ENCODE assay signal across 15 cellular contexts in the genomic region with DNA sequence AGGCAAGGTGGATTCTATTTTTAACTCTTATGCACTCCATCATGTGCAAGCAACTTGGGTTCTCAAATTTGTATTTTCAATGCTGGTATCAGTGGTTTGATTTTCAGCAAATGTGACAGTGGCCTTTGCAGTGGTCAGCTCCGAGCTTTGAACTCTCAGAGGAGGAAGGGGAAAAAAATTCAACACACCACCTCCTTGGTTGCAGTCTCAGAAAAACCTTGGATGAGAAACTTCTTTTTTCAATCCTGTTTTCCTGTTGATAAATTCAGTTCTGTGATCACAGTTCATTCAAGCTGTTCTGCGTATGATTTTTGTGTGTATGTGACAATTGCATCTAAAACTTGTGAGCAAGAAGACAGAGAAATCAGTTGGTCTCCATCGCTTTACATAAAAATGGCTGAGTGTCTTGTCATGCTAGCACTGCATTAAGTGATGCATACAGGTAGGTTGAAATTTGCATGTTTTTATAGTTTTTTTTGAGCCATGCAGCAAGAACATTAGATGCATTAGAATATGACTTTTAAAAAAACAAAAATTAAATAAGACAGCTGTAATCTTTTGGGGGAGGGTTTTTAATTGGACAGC. TPM values are rescaled to one million over a fixed set of nuclear protein-coding genes. Genes with fewer than 3 reads are reported as not detected.
DNase-seq lines count a peak whose midpoint lies in the region; ATAC-seq and TF ChIP-seq lines count a peak whose summit lies in the region.
"Had no signal": no experiment of that assay in that cellular context is flagged by ENCODE, and none has a peak within 500 bp of the region (broad histone marks: within the 10 kb centered on the region; RNA-seq: fewer than 3 reads in every experiment).

No MANE protein-coding gene starts in this region.

- peaks cover 23% of the 10 kb centered on the region for H3K4me1 Mint-ChIP-seq in activated T-cell treated with anti-CD3 and anti-CD28 coated beads, Interleukin-2, amount 50 U/mL, for 72 hours (ENCODE audit: low read depth)
- peaks cover 0 to 14% (median 14%) of the 10 kb centered on the region in 3 donors for H3K4me1 Mint-ChIP-seq in T-cell

- no peaks in the 10 kb centered on the region for H3K36me3 ChIP-seq in vagina

- intact Hi-C loops in vagina (cut with DNase I): no loop called here

- no peaks in the 10 kb centered on the region for H3K27me3 ChIP-seq in layer of hippocampus (ENCODE audit: control insufficient read depth, insufficient read depth, low read length)
- no peaks in the 10 kb centered on the region for H3K27me3 ChIP-seq in vagina

- ATAC-seq in activated T-cell treated with anti-CD3 and anti-CD28 coated beads, Interleukin-2, amount 50 U/mL, for 72 hours (replicated peaks in 1 of 2): no peak
- ATAC-seq in T-cell (replicated peaks in 1 of 4): no peak
- ATAC-seq: HCT116 had no signal

- H3K4me3 Mint-ChIP-seq in activated T-cell treated with anti-CD3 and anti-CD28 coated beads, Interleukin-2, amount 50 U/mL, for 72 hours: peak overlapping the region; percentile 34 to 52
- H3K4me3 Mint-ChIP-seq in T-cell: peak overlapping the region; percentile 56 to 76 (median 71)
- H3K4me3 Mint-ChIP-seq: activated naive CD4-positive, alpha-beta T cell treated with anti-CD3 and anti-CD28 coated beads for 36 hours had no signal

- peaks cover 10% of the 10 kb centered on the region for H3K4me1 ChIP-seq in vagina

- H3K27me3 Mint-ChIP-seq in activated T-cell treated with anti-CD3 and anti-CD28 coated beads, Interleukin-2, amount 50 U/mL, for 72 hours (ENCODE audit: low read depth): peaks cover 14% of the 10 kb centered on the region
- no peaks in the 10 kb centered on the region for H3K27me3 Mint-ChIP-seq in T-cell

- H3K4me3 ChIP-seq in vagina: no peak overlapping the region
- H3K4me3 ChIP-seq: K562 had no signal

- no peaks in the 10 kb centered on the region for H3K36me3 Mint-ChIP-seq in activated T-cell treated with anti-CD3 and anti-CD28 coated beads, Interleukin-2, amount 50 U/mL, for 72 hours (ENCODE audit: insufficient read depth in 2 of 2)
- no peaks in the 10 kb centered on the region for H3K36me3 Mint-ChIP-seq in T-cell

- H3K27ac Mint-ChIP-seq in activated T-cell treated with anti-CD3 and anti-CD28 coated beads, Interleukin-2, amount 50 U/mL, for 72 hours: peak overlapping the region; percentile 73
- H3K27ac Mint-ChIP-seq in T-cell: peak overlapping the region; percentile 41 to 73
- H3K27ac Mint-ChIP-seq: activated naive CD4-positive, alpha-beta T cell treated with anti-CD3 and anti-CD28 coated beads for 36 hours had no signal

- TF ChIP-seq CTCF in vagina (IDR thresholded peaks at IDR 0.05): no peak

- no peak for DNase-seq in activated T-cell treated with anti-CD3 and anti-CD28 coated beads, Interleukin-2, amount 50 U/mL, for 72 hours
- DNase-seq in activated T-cell treated with anti-CD3 and anti-CD28 coated beads, Interleukin-2, amount 50 U/mL, for 48 hours: no peak
- DNase-seq in T-cell (no peak), SHP77 treated with DMSO at 0.1 percent for 48 hours (lab: John Stamatoyannopoulos, UW) (no peak), vagina (ENCODE audit: extremely low spot score in 2 of 2) (no peak), activated gamma-delta T cell (lab: John Stamatoyannopoulos, UW) (no peak)
- DNase-seq in activated CD4-positive, alpha-beta T cell treated with anti-CD3 and anti-CD28 coated beads, Interleukin-2, amount 50 U/mL, for 1 hour: no peak
- DNase-seq: activated naive CD4-positive, alpha-beta T cell treated with anti-CD3 and anti-CD28 coated beads for 36 hours; kidney; NCI-H2171 treated with DMSO at 0.1 percent for 48 hours; Right ventricle myocardium superior; stimulated activated CD4-positive, alpha-beta T cell treated with anti-CD3 and anti-CD28 coated beads, Interleukin-4, amount 100 ng/mL, for 1 hour had no signal

- H3K27ac ChIP-seq in layer of hippocampus (ENCODE audit: low read depth, low read length) (peak overlapping the region; percentile 64), vagina (no peak overlapping the region)

- CTCF ChIA-PET in T-cell (lab: Charles Lee): interaction anchor here (0.6 to 2.1 kb wide), 9 partner anchors 8 to 555 kb away, joined by 3 to 6 read pairs (median 4); no protein-coding TSS in a partner anchor

- H3K9me3 Mint-ChIP-seq in activated T-cell treated with anti-CD3 and anti-CD28 coated beads, Interleukin-2, amount 50 U/mL, for 72 hours: no peaks in the 10 kb centered on the region
- H3K9me3 Mint-ChIP-seq in T-cell: no peaks in the 10 kb centered on the region
- H3K9me3 Mint-ChIP-seq: activated naive CD4-positive, alpha-beta T cell treated with anti-CD3 and anti-CD28 coated beads for 36 hours had no signal

- POLR2A ChIA-PET in T-cell (lab: Charles Lee): interaction anchor here (0.9 to 1.4 kb wide), 2 partner anchors 12 to 14 kb away, joined by 3 to 5 read pairs; no protein-coding TSS in a partner anchor

- H3K9me3 ChIP-seq in vagina: no peaks in the 10 kb centered on the region

- no peak for TF ChIP-seq POLR2A in vagina (IDR thresholded peaks at IDR 0.05)

RNA-seq across cellular contexts. Expression of a gene that starts 19.2 kb away (rescaled TPM):
- 10 to 100 TPM; 50.7 to 82.9 TPM for total RNA-seq in activated T-cell treated with anti-CD3 and anti-CD28 coated beads, Interleukin-2, amount 50 U/mL, for 72 hours
- 10 to 100 TPM; 38.7 to 72.3 (median 58.2) TPM for total RNA-seq in T-cell
- total RNA-seq in vagina: 88.6 TPM
